In genomic region chrX:82412851-82413250, GRCh38 we compare ENCODE assay signal across 1 cellular context.
TF ChIP-seq lines count a peak whose summit lies in the region.

No MANE protein-coding gene starts in this region.

TF ChIP-seq in HCT116, 20 proteins besides CTCF, POLR2A, EP300 and RAD21:
- TF ChIP-seq SRF (IDR thresholded peaks at IDR 0.05; ENCODE audit: low read depth), result no peak
- TF ChIP-seq FOSL1 (IDR thresholded peaks at IDR 0.05; ENCODE audit: low read depth), result no peak
- TF ChIP-seq CBX3 (IDR thresholded peaks at IDR 0.05; ENCODE audit: low read depth), result no peak
- no peak for TF ChIP-seq EZH2 (IDR thresholded peaks at IDR 0.05)
- no peak for TF ChIP-seq YY1 (IDR thresholded peaks at IDR 0.05; ENCODE audit: extremely low read depth, insufficient replicate concordance, low read depth, low read length)
- no peak for TF ChIP-seq MAX (IDR thresholded peaks at IDR 0.05)
- no peak for TF ChIP-seq ATF3 (IDR thresholded peaks at IDR 0.05)
- TF ChIP-seq JUND (IDR thresholded peaks at IDR 0.05), result no peak
- TF ChIP-seq POLR2AphosphoS5 (IDR thresholded peaks at IDR 0.05; ENCODE audit: low read depth, low read length), result no peak
- TF ChIP-seq SP1 (IDR thresholded peaks at IDR 0.05; ENCODE audit: low read depth), result no peak
- no peak for TF ChIP-seq REST (IDR thresholded peaks at IDR 0.05; ENCODE audit: low read depth)
- no peak for TF ChIP-seq ZBTB33 (IDR thresholded peaks at IDR 0.05; ENCODE audit: extremely low read depth, insufficient replicate concordance, low read length)
- TF ChIP-seq SIN3A (IDR thresholded peaks at IDR 0.05; ENCODE audit: low read depth), result no peak
